ENCODE assay signal across 14 cellular contexts in genomic region chr9:123998278-123998925, GRCh38. TPM values are rescaled to one million over a fixed set of nuclear protein-coding genes. Genes with fewer than 3 reads are reported as not detected.
DNase-seq lines count a peak whose midpoint lies in the region; ATAC-seq, FAIRE-seq and TF ChIP-seq lines count a peak whose summit lies in the region.
"Had no signal": no experiment of that assay in that cellular context is flagged by ENCODE, and none has a peak within 500 bp of the region (broad histone marks: within the 10 kb centered on the region; RNA-seq: fewer than 3 reads in every experiment).

No MANE protein-coding gene starts in this region.

- no peak overlapping the region for H3K27ac ChIP-seq in kidney (ENCODE audit: low read depth in 2 of 2, low read length in 2 of 2)
- no peak overlapping the region for H3K27ac ChIP-seq in tibial artery
- H3K27ac ChIP-seq: right atrium auricular region had no signal

- no peaks in the 10 kb centered on the region for H3K9me3 ChIP-seq in kidney (ENCODE audit: control insufficient read depth in 1 of 2, low read length in 2 of 2)
- H3K9me3 ChIP-seq in tibial artery, result no peaks in the 10 kb centered on the region
- H3K9me3 ChIP-seq: right atrium auricular region had no signal

- intact Hi-C loops in CD14-positive monocyte (cut with micrococcal nuclease) (loop anchor here in 1 of 2 donors (5.0 kb wide), 1 partner anchor 66 kb away; the partner anchor contains the start of gene DENND1A), kidney (cut with DNase I) (no loop called here), tibial artery (cut with DNase I; ENCODE audit: low total_unique reads) (no loop called here)

- DNase-seq in CD14-positive monocyte (ENCODE audit: low spot score), result no peak
- DNase-seq in GM12865 (ENCODE audit: low read depth), result no peak
- no peak for DNase-seq in activated naive CD8-positive, alpha-beta T cell treated with anti-CD3 and anti-CD28 coated beads, Interleukin-2, amount 10 ng/mL, durations not matched to agents 7 days and 5 days
- DNase-seq in mesothelial cell of epicardium (ENCODE audit: low spot score in 2 of 2, unreplicated experiment in 2 of 2), result no peak
- DNase-seq in A172 (ENCODE audit: low spot score), result no peak
- DNase-seq in kidney, result no peak
- no peak for DNase-seq in tibial artery
- DNase-seq: effector memory CD4-positive, alpha-beta T cell; NCI-H446; stimulated activated CD4-positive, alpha-beta T cell treated with anti-CD3 and anti-CD28 coated beads, Interleukin-2, amount 100 ng/mL, for 48 hours had no signal

- no peak for FAIRE-seq in kidney (lab: Jason Lieb, UNC)
- FAIRE-seq: H54 had no signal

- no peak for TF ChIP-seq CTCF in CD14-positive monocyte (IDR thresholded peaks at IDR 0.05)
- TF ChIP-seq CTCF in GM12865 (IDR thresholded peaks at IDR 0.05; ENCODE audit: insufficient read depth, low read depth, low read length, missing control alignments), result no peak
- no peak for TF ChIP-seq CTCF in mesothelial cell of epicardium (IDR thresholded peaks at IDR 0.05; ENCODE audit: unreplicated experiment)
- no peak for TF ChIP-seq CTCF in kidney (IDR thresholded peaks at IDR 0.05; ENCODE audit: borderline replicate concordance, extremely low read depth, insufficient read depth)
- TF ChIP-seq CTCF in tibial artery (IDR thresholded peaks at IDR 0.05), result no peak

- peaks cover 3 to 38% (median 23%) of the 10 kb centered on the region in 7 donors for H3K9me3 Mint-ChIP-seq in CD14-positive monocyte
- H3K9me3 Mint-ChIP-seq in activated naive CD8-positive, alpha-beta T cell treated with anti-CD3 and anti-CD28 coated beads, Interleukin-2, amount 10 ng/mL, durations not matched to agents 7 days and 5 days, result no peaks in the 10 kb centered on the region
- H3K9me3 Mint-ChIP-seq in mesothelial cell of epicardium, result no peaks in the 10 kb centered on the region

- peak overlapping the region; percentile 85 to 98 for H3K4me3 Mint-ChIP-seq in CD14-positive monocyte
- peak overlapping the region; percentile 35 for H3K4me3 Mint-ChIP-seq in activated naive CD8-positive, alpha-beta T cell treated with anti-CD3 and anti-CD28 coated beads, Interleukin-2, amount 10 ng/mL, durations not matched to agents 7 days and 5 days
- peak overlapping the region; percentile 66 for H3K4me3 Mint-ChIP-seq in mesothelial cell of epicardium

- no peaks in the 10 kb centered on the region for H3K36me3 ChIP-seq in kidney (ENCODE audit: control insufficient read depth in 1 of 2, insufficient read depth in 2 of 2, low read length in 2 of 2)
- H3K36me3 ChIP-seq in tibial artery, result no peaks in the 10 kb centered on the region
- H3K36me3 ChIP-seq: right atrium auricular region had no signal

- H3K4me3 ChIP-seq in GM12865 (ENCODE audit: low read depth, low read length), result peak overlapping the region; percentile 53
- no peak overlapping the region for H3K4me3 ChIP-seq in kidney (ENCODE audit: low read length in 2 of 2)
- peak overlapping the region in 1 of 2 donors; percentile 24 for H3K4me3 ChIP-seq in tibial artery

- H3K9ac ChIP-seq in kidney (ENCODE audit: low read length in 2 of 2), result no peak overlapping the region

- peaks cover 0 to 92% of the 10 kb centered on the region in 2 donors for H3K27me3 ChIP-seq in tibial artery

- POLR2A ChIA-PET in activated naive CD8-positive, alpha-beta T cell treated with anti-CD3 and anti-CD28 coated beads, Interleukin-2, amount 10 ng/mL, durations not matched to agents 7 days and 5 days (lab: Charles Lee), result no interaction called here

- H3K36me3 Mint-ChIP-seq in CD14-positive monocyte (peaks cover 8 to 16% of the 10 kb centered on the region in 2 donors), mesothelial cell of epicardium (no peaks in the 10 kb centered on the region)
- H3K36me3 Mint-ChIP-seq in activated naive CD8-positive, alpha-beta T cell treated with anti-CD3 and anti-CD28 coated beads, Interleukin-2, amount 10 ng/mL, durations not matched to agents 7 days and 5 days, result peaks cover 3% of the 10 kb centered on the region

- peaks cover 51% of the 10 kb centered on the region for H3K4me1 Mint-ChIP-seq in CD14-positive monocyte
- H3K4me1 Mint-ChIP-seq in activated naive CD8-positive, alpha-beta T cell treated with anti-CD3 and anti-CD28 coated beads, Interleukin-2, amount 10 ng/mL, durations not matched to agents 7 days and 5 days, result peaks cover 23% of the 10 kb centered on the region
- peaks cover 20% of the 10 kb centered on the region for H3K4me1 Mint-ChIP-seq in mesothelial cell of epicardium

- H3K27me3 Mint-ChIP-seq in CD14-positive monocyte (ENCODE audit: low read depth in 3 of 3) (peaks cover 86 to 91% (median 88%) of the 10 kb centered on the region in 3 donors), mesothelial cell of epicardium (ENCODE audit: low read depth) (peaks cover 92% of the 10 kb centered on the region)
- peaks cover 91% of the 10 kb centered on the region for H3K27me3 Mint-ChIP-seq in activated naive CD8-positive, alpha-beta T cell treated with anti-CD3 and anti-CD28 coated beads, Interleukin-2, amount 10 ng/mL, durations not matched to agents 7 days and 5 days

- no peak for ATAC-seq in activated naive CD8-positive, alpha-beta T cell treated with anti-CD3 and anti-CD28 coated beads, Interleukin-2, amount 10 ng/mL, durations not matched to agents 7 days and 5 days (ENCODE audit: low read depth)

- H3K4me1 ChIP-seq in kidney (ENCODE audit: control insufficient read depth in 1 of 2, insufficient read depth in 1 of 2, low read depth in 1 of 2, low read length in 2 of 2), result peaks cover 0 to 6% of the 10 kb centered on the region in 2 donors
- peaks cover 0 to 35% (median 22%) of the 10 kb centered on the region in 4 donors for H3K4me1 ChIP-seq in tibial artery
- H3K4me1 ChIP-seq: foreskin keratinocyte had no signal

- H3K27ac Mint-ChIP-seq in CD14-positive monocyte (peak overlapping the region in 4 of 7 donors; percentile 6 to 63 (median 48)), mesothelial cell of epicardium (no peak overlapping the region)
- no peak overlapping the region for H3K27ac Mint-ChIP-seq in activated naive CD8-positive, alpha-beta T cell treated with anti-CD3 and anti-CD28 coated beads, Interleukin-2, amount 10 ng/mL, durations not matched to agents 7 days and 5 days

RNA-seq across cellular contexts. Expression of gene LHX2, which starts 13.2 kb away (rescaled TPM):
- polyA plus RNA-seq in CD14-positive monocyte (not detected), kidney (ENCODE audit: insufficient read depth, low read depth, low replicate concordance) (not detected)
- not detected for total RNA-seq in activated naive CD8-positive, alpha-beta T cell treated with anti-CD3 and anti-CD28 coated beads, Interleukin-2, amount 10 ng/mL, durations not matched to agents 7 days and 5 days
- total RNA-seq in mesothelial cell of epicardium (not detected in 3 replicates), kidney (not detected)
- total RNA-seq in A172 (2014; rRNA removed; shearing (Covaris generic)), result 10.9 and 14.5 TPM in 2 replicates
- total RNA-seq: foreskin keratinocyte, kidney epithelial cell had no signal
- polyA plus RNA-seq: foreskin keratinocyte had no signal

Comparison
In these comparisons a context has a peak if more than half of its experiments do, and no peak if none do; other contexts are left out.
1. H3K27ac Mint-ChIP-seq: peak in CD14-positive monocyte (4 of 7); none in activated naive CD8-positive, alpha-beta T cell treated with anti-CD3 and anti-CD28 coated beads, Interleukin-2, amount 10 ng/mL, durations not matched to agents 7 days and 5 days (single experiment) and mesothelial cell of epicardium (single experiment).
2. H3K4me3 Mint-ChIP-seq: peak in every context shown above with its lines; median percentile 92 in CD14-positive monocyte; 66 in mesothelial cell of epicardium; 35 in activated naive CD8-positive, alpha-beta T cell treated with anti-CD3 and anti-CD28 coated beads, Interleukin-2, amount 10 ng/mL, durations not matched to agents 7 days and 5 days.
3. RNA of gene LHX2, which starts 13.2 kb away (total RNA-seq): 10.9 to 14.5 TPM in A172; not detected in kidney (single experiment), not detected in activated naive CD8-positive, alpha-beta T cell treated with anti-CD3 and anti-CD28 coated beads, Interleukin-2, amount 10 ng/mL, durations not matched to agents 7 days and 5 days and not detected in mesothelial cell of epicardium; every median in the first group is over 10 times any median in the second.